Comparison of ENCODE assay signal across 13 cellular contexts in genomic region chr13:114048463-114048862, GRCh38.
A peak's percentile ranks its signal among the peaks of the same experiment; 100 is the strongest.
DNase-seq lines count a peak whose midpoint lies in the region; ATAC-seq and TF ChIP-seq lines count a peak whose summit lies in the region.
"Had no signal": no experiment of that assay in that cellular context is flagged by ENCODE, and none has a peak within 500 bp of the region (broad histone marks: within the 10 kb centered on the region; RNA-seq: fewer than 3 reads in every experiment).

No MANE protein-coding gene starts in this region.

- H3K79me1 ChIP-seq in neuronal stem cell (ENCODE audit: low read depth, low read length) = peaks cover 2% of the 10 kb centered on the region

- H3K14ac ChIP-seq in neuronal stem cell (ENCODE audit: low read length) = no peak overlapping the region

- H2BK120ac ChIP-seq in neuronal stem cell (ENCODE audit: low read depth, low read length) = no peak overlapping the region

- H2AFZ ChIP-seq in neuronal stem cell (ENCODE audit: low read length) = no peak overlapping the region
- H2AFZ ChIP-seq: hepatocyte had no signal

- no peak overlapping the region for H4K91ac ChIP-seq in neuronal stem cell (ENCODE audit: low read depth, low read length, poor library complexity)

- H4K8ac ChIP-seq in neuronal stem cell (ENCODE audit: low read depth, low read length) = no peak overlapping the region

- intact Hi-C loops in left ventricle myocardium superior (cut with micrococcal nuclease) = no loop called here

- peak overlapping the region; percentile 27 for H2BK15ac ChIP-seq in neuronal stem cell (ENCODE audit: low read length)

- H3K4ac ChIP-seq in neuronal stem cell (ENCODE audit: low read length) = no peak overlapping the region

- H3K27ac ChIP-seq in neuronal stem cell (replicated peaks; ENCODE audit: low read length) = no peak overlapping the region

- peaks cover 5% of the 10 kb centered on the region for H3K36me3 ChIP-seq in GM06990 (ENCODE audit: control insufficient read depth, insufficient read depth, low read length)
- H3K36me3 ChIP-seq in neuronal stem cell (replicated peaks in 1 of 2; ENCODE audit: control insufficient read depth in 2 of 2, insufficient read depth in 2 of 2, low read length in 2 of 2) = peaks cover 0 to 16% of the 10 kb centered on the region in 2 donors

- no peak overlapping the region for H2BK12ac ChIP-seq in neuronal stem cell (ENCODE audit: low read length)

- H2AK5ac ChIP-seq in neuronal stem cell (ENCODE audit: low read depth, low read length) = no peak overlapping the region

- H3K4me2 ChIP-seq in neuronal stem cell (ENCODE audit: insufficient read depth, low read length, poor library complexity, severe bottlenecking) = no peak overlapping the region

- no peak overlapping the region for H2BK5ac ChIP-seq in neuronal stem cell (ENCODE audit: low read length)

- H3K4me1 ChIP-seq in neuronal stem cell (ENCODE audit: control insufficient read depth in 2 of 2, insufficient read depth in 1 of 2, low read depth in 1 of 2, low read length in 2 of 2) = peaks cover 11 to 28% of the 10 kb centered on the region in 2 donors

- DNase-seq in GM06990 (ENCODE audit: extremely low read depth, insufficient read length) (no peak), left ventricle myocardium superior (peak; percentile 53), neuronal stem cell (ENCODE audit: low spot score) (no peak), retina (no peak)
- DNase-seq: C1 segment of cervical spinal cord, EL, Kasumi-1, NCI-H1436 treated with DMSO at 0.1 percent for 48 hours, NCI-H226 had no signal

- no CpG with 5 or more reads among the region's 34 CpGs for WGBS in neuronal stem cell (ENCODE audit: extremely low coverage in 2 of 2, insufficient read length in 2 of 2, insufficient replicate concordance in 1 of 2), 2 donors

- peak overlapping the region; percentile 17; the same call in 1 of the 2 replicates for H3K4me3 ChIP-seq in GM06990 (replicated peaks; ENCODE audit: low read depth, low read length)
- H3K4me3 ChIP-seq in neuronal stem cell (ENCODE audit: low read length in 2 of 2) = no peak overlapping the region
- H3K4me3 ChIP-seq: hepatocyte had no signal

- no peak for TF ChIP-seq CTCF in GM06990 (IDR thresholded peaks at IDR 0.05; ENCODE audit: insufficient read depth, low read length, poor library complexity, severe bottlenecking)

- H3K9me3 ChIP-seq in neuronal stem cell (replicated peaks in 1 of 2; ENCODE audit: control insufficient read depth in 2 of 2, insufficient read depth in 1 of 2, low read depth in 1 of 2, low read length in 2 of 2) = no peaks in the 10 kb centered on the region

- H3K27me3 ChIP-seq in GM06990 (replicated peaks; ENCODE audit: control insufficient read depth, insufficient read depth, low read length) = no peaks in the 10 kb centered on the region
- H3K27me3 ChIP-seq in neuronal stem cell (ENCODE audit: control insufficient read depth in 3 of 3, insufficient read depth in 3 of 3, low read depth in 1 of 3, low read length in 3 of 3) = no peaks in the 10 kb centered on the region
- H3K27me3 ChIP-seq: hepatocyte had no signal

- no peak overlapping the region for H3K23ac ChIP-seq in neuronal stem cell (ENCODE audit: low read depth, low read length, poor library complexity)

- H3K9ac ChIP-seq in neuronal stem cell (ENCODE audit: low read depth, low read length, poor library complexity) = no peak overlapping the region

- ATAC-seq in HG03460 (IDR thresholded peaks at IDR 0.05; ENCODE audit: unreplicated experiment) (peak; percentile 14), left ventricle myocardium superior (peak; percentile 32), HG02884 (IDR thresholded peaks at IDR 0.05; ENCODE audit: unreplicated experiment) (no peak), GM19455 (IDR thresholded peaks at IDR 0.05; ENCODE audit: unreplicated experiment) (no peak)

- peak overlapping the region; percentile 75 for H3K18ac ChIP-seq in neuronal stem cell (ENCODE audit: low read length)

Comparison
In these comparisons a context has a peak if more than half of its experiments do, and no peak if none do; other contexts are left out.
1. ATAC-seq: peak in HG03460 (single experiment) and left ventricle myocardium superior (single experiment); none in HG02884 (single experiment) and GM19455 (single experiment).